In the genomic region with DNA sequence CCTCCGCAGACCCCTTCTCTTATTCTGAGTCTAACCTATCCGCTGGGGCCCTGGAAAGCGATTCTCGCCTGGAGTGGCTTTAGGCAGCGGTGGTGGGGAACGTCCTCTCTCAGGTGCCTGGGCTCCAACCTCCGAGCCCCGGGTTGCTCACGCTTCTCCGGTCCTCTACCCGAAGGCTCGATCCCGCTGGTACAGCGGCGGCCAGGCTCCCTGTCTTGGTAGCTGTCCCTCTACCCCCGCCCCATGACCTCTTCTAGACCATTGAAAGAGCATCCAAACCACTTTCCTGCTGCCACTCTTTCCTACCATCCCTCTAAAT, we compare ENCODE assay signal across 8 cellular contexts. TPM values are rescaled to one million over a fixed set of nuclear protein-coding genes. Genes with fewer than 3 reads are reported as not detected.
DNase-seq lines count a peak whose midpoint lies in the region; TF ChIP-seq lines count a peak whose summit lies in the region.

No MANE protein-coding gene starts in this region.

- H3K79me2 ChIP-seq in MM.1S (ENCODE audit: low read length): peaks cover 18% of the 10 kb centered on the region

- peak overlapping the region; percentile 54 for H3K9ac ChIP-seq in MM.1S (ENCODE audit: low read length)

- TF ChIP-seq POLR2A in adrenal gland (IDR thresholded peaks at IDR 0.05): no peak
- TF ChIP-seq POLR2A in spleen (IDR thresholded peaks at IDR 0.05): no peak

- no peak for TF ChIP-seq CTCF in MM.1S (IDR thresholded peaks at IDR 0.05; ENCODE audit: low read length)
- no peak for TF ChIP-seq CTCF in adrenal gland (IDR thresholded peaks at IDR 0.05)
- TF ChIP-seq CTCF in spleen (IDR thresholded peaks at IDR 0.05 in 8 of 11, conservative IDR thresholded peaks at IDR 0.05 in 3 of 11): no peak

- peak overlapping the region; percentile 65 for H3K4me2 ChIP-seq in MM.1S (ENCODE audit: low read depth, low read length)

- H3K4me3 ChIP-seq in MM.1S (ENCODE audit: low read length) (peak overlapping the region; percentile 60), adrenal gland (peak overlapping the region in 3 of 4 donors; percentile 11 to 95 (median 61)), iPS-11a (ENCODE audit: low read depth, low read length) (peak overlapping the region; percentile 58), spleen (peak overlapping the region; percentile 57 to 79 (median 70))

- 0 to 1% (median 0%) methylated on average over 8 to 16 of the region's 16 CpGs for WGBS in adrenal gland, 4 donors
- 0 to 1% (median 0%) methylated on average over 11 to 16 of the region's 16 CpGs for WGBS in spleen, 5 donors

- H2AFZ ChIP-seq in MM.1S (ENCODE audit: low read length): peak overlapping the region; percentile 69

- peaks cover 8% of the 10 kb centered on the region for H3F3A ChIP-seq in MM.1S (ENCODE audit: insufficient read depth, low read length)

- DNase-seq in DMS153 (lab: John Stamatoyannopoulos, UW) (peak; percentile 24), DMS153 treated with DMSO at 0.1 percent for 48 hours (lab: John Stamatoyannopoulos, UW; ENCODE audit: unreplicated experiment) (no peak), H4 (ENCODE audit: low spot score) (peak; percentile 28), MM.1S (no peak), adrenal gland (peak in 2 of 7 donors; percentile 56 to 58), spleen (no peak), glomerular visceral epithelial cell (ENCODE audit: extremely low spot score) (no peak)

- intact Hi-C loops in adrenal gland (cut with DNase I): no loop called here
- intact Hi-C loops in spleen (cut with DNase I; ENCODE audit: low total_unique reads): no loop called here

- peak overlapping the region; percentile 54; the same call in 1 of the 2 replicates for H3K27ac ChIP-seq in MM.1S (ENCODE audit: low read length)
- H3K27ac ChIP-seq in adrenal gland: peak overlapping the region; percentile 55 to 97 (median 92)
- H3K27ac ChIP-seq in spleen: peak overlapping the region; percentile 84 to 96 (median 94)

- peaks cover 13% of the 10 kb centered on the region; the same call in 1 of the 2 replicates for H3K4me1 ChIP-seq in MM.1S (ENCODE audit: low read length)
- peaks cover 31 to 42% of the 10 kb centered on the region in 2 donors for H3K4me1 ChIP-seq in adrenal gland (replicated peaks in 1 of 2)
- peaks cover 20 to 65% (median 51%) of the 10 kb centered on the region in 6 donors for H3K4me1 ChIP-seq in spleen

- no peaks in the 10 kb centered on the region for H3K36me3 ChIP-seq in MM.1S (replicated peaks; ENCODE audit: insufficient read depth, low read length)
- H3K36me3 ChIP-seq in adrenal gland (replicated peaks in 1 of 2): no peaks in the 10 kb centered on the region
- no peaks in the 10 kb centered on the region for H3K36me3 ChIP-seq in spleen

- H4K20me1 ChIP-seq in MM.1S (ENCODE audit: insufficient read depth, low read length): no peaks in the 10 kb centered on the region

- H3K9me3 ChIP-seq in MM.1S (replicated peaks; ENCODE audit: insufficient read depth, low read length): no peaks in the 10 kb centered on the region
- H3K9me3 ChIP-seq in adrenal gland (replicated peaks in 1 of 3): no peaks in the 10 kb centered on the region
- no peaks in the 10 kb centered on the region for H3K9me3 ChIP-seq in spleen

- H3K9me2 ChIP-seq in MM.1S (replicated peaks; ENCODE audit: insufficient read depth, low read length): no peaks in the 10 kb centered on the region

- H3K27me3 ChIP-seq in MM.1S (replicated peaks; ENCODE audit: insufficient read depth, low read length): no peaks in the 10 kb centered on the region
- H3K27me3 ChIP-seq in adrenal gland: no peaks in the 10 kb centered on the region
- no peaks in the 10 kb centered on the region for H3K27me3 ChIP-seq in spleen (replicated peaks in 1 of 7)

RNA-seq across cellular contexts. Expression of a gene that starts 0.5 kb away (rescaled TPM):
- total RNA-seq in H4 (2014; rRNA removed; shearing (Covaris generic)): 6.9 and 8.8 TPM in 2 replicates
- total RNA-seq in adrenal gland (100 to 1,000 TPM in 4 of 8 donors, 10 to 100 TPM in 4; 49.1 to 165 (median 112) TPM), spleen (10 to 100 TPM; 44.4 to 77.2 (median 60.7) TPM)
- polyA plus RNA-seq in adrenal gland (100 to 1,000 TPM in 1 of 3 donors, 10 to 100 TPM in 2; 53.3 to 142 (median 53.4) TPM), spleen (10 to 100 TPM; 25.1 to 79.4 (median 54.6) TPM)

RNA-seq across cellular contexts. Expression of a gene that starts 43.6 kb away (rescaled TPM):
- total RNA-seq in H4 (2014; rRNA removed; shearing (Covaris generic)): 3.9 and 5.1 TPM in 2 replicates
- total RNA-seq in adrenal gland: 1 to 10 TPM; 4.0 to 9.9 (median 7.2) TPM
- 1 to 10 TPM in 1 of 3 donors, under 1 TPM in 2; 0.64 to 4.6 (median 0.67) TPM for polyA plus RNA-seq in adrenal gland
- 1 to 10 TPM; 4.2 to 8.2 (median 7.3) TPM for total RNA-seq in spleen
- 1 to 10 TPM in 2 of 3 donors, under 1 TPM in 1; 0.59 to 1.2 (median 1.0) TPM for polyA plus RNA-seq in spleen

RNA-seq across cellular contexts. Expression of a gene that starts 48.6 kb away (rescaled TPM):
- total RNA-seq in H4 (2014; rRNA removed; shearing (Covaris generic)): not detected in 2 replicates
- total RNA-seq in adrenal gland (not detected), spleen (1 to 10 TPM in 1 of 7 donors, under 1 TPM in 3, not detected in 3; 0.40 to 1.4 (median 0.48) TPM)
- polyA plus RNA-seq in adrenal gland (under 1 TPM in 2 of 3 donors, not detected in 1; 0.17 to 0.40 TPM), spleen (under 1 TPM in 1 of 3 donors, not detected in 2; 0.23 TPM)

Comparison
In these comparisons a context has a peak if more than half of its experiments do, and no peak if none do; other contexts are left out.
1. DNase-seq: peak in DMS153 (single experiment) and H4 (single experiment); none in DMS153 treated with DMSO at 0.1 percent for 48 hours (single experiment), MM.1S (single experiment), spleen (single experiment) and glomerular visceral epithelial cell (single experiment).
2. Peak in every context shown above with its lines, with median percentiles within 50 percentile points of each other: H3K27ac ChIP-seq and H3K4me3 ChIP-seq.